Comparison of ENCODE assay signal across 29 cellular contexts in the genomic region with DNA sequence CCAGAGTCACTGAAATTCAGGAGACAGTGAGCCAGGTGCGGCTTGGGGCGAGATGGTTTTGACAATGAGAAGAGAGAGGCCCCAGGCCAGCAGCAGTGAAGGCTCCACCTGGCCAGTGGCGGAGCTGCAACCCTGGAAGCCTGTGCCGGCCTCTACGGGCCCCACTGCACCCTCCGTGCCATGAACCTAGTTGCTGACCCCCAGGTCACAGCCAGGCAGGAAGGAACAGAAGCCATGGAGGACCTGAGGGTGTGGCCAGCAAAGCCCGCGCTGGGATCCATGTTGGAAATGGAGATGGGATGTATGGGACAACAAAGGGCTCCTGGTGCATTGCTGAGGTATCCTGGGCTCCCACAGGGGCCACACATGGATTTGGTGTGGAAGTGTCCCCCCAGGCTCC.
"Had no signal": no experiment of that assay in that cellular context is flagged by ENCODE, and none has a peak within 500 bp of the region (broad histone marks: within the 10 kb centered on the region; RNA-seq: fewer than 3 reads in every experiment).

No MANE protein-coding gene starts in this region.

- H3K27ac ChIP-seq: KMS-11, PC-9, RWPE1 had no signal

- H3K27ac Mint-ChIP-seq: activated CD4-positive, alpha-beta T cell treated with anti-CD3 and anti-CD28 coated beads, Interleukin-2, amount 10 ng/mL, durations not matched to agents 24 days and 14 days; activated naive CD4-positive, alpha-beta T cell treated with anti-CD3 and anti-CD28 coated beads for 36 hours; activated naive CD8-positive, alpha-beta T cell treated with anti-CD3 and anti-CD28 coated beads, Interleukin-2, amount 50 U/mL, for 24 hours; activated T-helper 1 cell treated with anti-CD3 and anti-CD28 coated beads, Interleukin-12 subunit alpha, Interleukin-12 subunit beta, Interleukin-2, Interleukin-4 antibody, amounts not matched to agents 30 ng/mL and 10 ng/mL and 1 ng/mL, durations not matched to agents 14 hours and 24 hours and 36 hours; T-helper 1 cell treated with Interleukin-12 subunit alpha and Interleukin-12 subunit beta and Interleukin-4 antibody, amounts not matched to agents 30 μg/mL and 1 μg/mL, for 36 hours; T-helper 2 cell treated with Interferon-gamma antibody and Interleukin-4, amounts not matched to agents 5 μg/mL and 100 μg/mL, for 36 hours had no signal

- H3K27me3 Mint-ChIP-seq: activated CD4-positive, alpha-beta T cell treated with anti-CD3 and anti-CD28 coated beads, Interleukin-2, amount 10 ng/mL, durations not matched to agents 24 days and 14 days; activated naive CD8-positive, alpha-beta T cell treated with anti-CD3 and anti-CD28 coated beads, Interleukin-2, amount 50 U/mL, for 24 hours had no signal

- H3K4me3 ChIP-seq: PC-9 had no signal

- ATAC-seq: activated naive CD4-positive, alpha-beta T cell treated with anti-CD3 and anti-CD28 coated beads, Interleukin-2, amount 50 U/mL, for 72 hours; activated naive CD8-positive, alpha-beta T cell treated with anti-CD3 and anti-CD28 coated beads, Interleukin-2, amount 50 U/mL, for 24 hours; activated T-cell treated with anti-CD3 and anti-CD28 coated beads, Interleukin-2, amount 50 U/mL, for 4 hours; Right ventricle myocardium inferior had no signal

- H3K4me1 Mint-ChIP-seq: activated CD4-positive, alpha-beta T cell treated with anti-CD3 and anti-CD28 coated beads, Interleukin-2, amount 10 ng/mL, durations not matched to agents 24 days and 14 days; activated naive CD8-positive, alpha-beta T cell treated with anti-CD3 and anti-CD28 coated beads, Interleukin-2, amount 50 U/mL, for 24 hours had no signal

- H3K36me3 Mint-ChIP-seq: activated naive CD4-positive, alpha-beta T cell treated with anti-CD3 and anti-CD28 coated beads, Interleukin-2, amount 50 U/mL, for 72 hours; brain had no signal

- H3K9me3 Mint-ChIP-seq: activated CD4-positive, alpha-beta T cell treated with anti-CD3 and anti-CD28 coated beads, Interleukin-2, amount 10 ng/mL, durations not matched to agents 24 days and 14 days; activated naive CD4-positive, alpha-beta T cell treated with anti-CD3 and anti-CD28 coated beads for 36 hours; activated naive CD4-positive, alpha-beta T cell treated with anti-CD3 and anti-CD28 coated beads, Interleukin-2, amount 50 U/mL, for 72 hours; activated naive CD8-positive, alpha-beta T cell treated with anti-CD3 and anti-CD28 coated beads, Interleukin-2, amount 50 U/mL, for 24 hours; activated T-cell treated with anti-CD3 and anti-CD28 coated beads, Interleukin-2, amount 50 U/mL, for 4 hours; activated T-helper 1 cell treated with anti-CD3 and anti-CD28 coated beads, Interleukin-12 subunit alpha, Interleukin-12 subunit beta, Interleukin-2, Interleukin-4 antibody, amounts not matched to agents 30 ng/mL and 10 ng/mL and 1 ng/mL, durations not matched to agents 14 hours and 24 hours and 36 hours; brain; T-helper 1 cell treated with Interleukin-12 subunit alpha and Interleukin-12 subunit beta and Interleukin-4 antibody, amounts not matched to agents 30 μg/mL and 1 μg/mL, for 36 hours; T-helper 2 cell treated with Interferon-gamma antibody and Interleukin-4, amounts not matched to agents 5 μg/mL and 100 μg/mL, for 36 hours had no signal

- H3K4me3 Mint-ChIP-seq: activated CD4-positive, alpha-beta T cell treated with anti-CD3 and anti-CD28 coated beads, Interleukin-2, amount 10 ng/mL, durations not matched to agents 24 days and 14 days; activated naive CD4-positive, alpha-beta T cell treated with anti-CD3 and anti-CD28 coated beads for 36 hours; activated naive CD8-positive, alpha-beta T cell treated with anti-CD3 and anti-CD28 coated beads, Interleukin-2, amount 50 U/mL, for 24 hours; activated T-cell treated with anti-CD3 and anti-CD28 coated beads, Interleukin-2, amount 50 U/mL, for 4 hours; activated T-helper 1 cell treated with anti-CD3 and anti-CD28 coated beads, Interleukin-12 subunit alpha, Interleukin-12 subunit beta, Interleukin-2, Interleukin-4 antibody, amounts not matched to agents 30 ng/mL and 10 ng/mL and 1 ng/mL, durations not matched to agents 14 hours and 24 hours and 36 hours; brain; T-helper 1 cell treated with Interleukin-12 subunit alpha and Interleukin-12 subunit beta and Interleukin-4 antibody, amounts not matched to agents 30 μg/mL and 1 μg/mL, for 36 hours; T-helper 2 cell treated with Interferon-gamma antibody and Interleukin-4, amounts not matched to agents 5 μg/mL and 100 μg/mL, for 36 hours had no signal

- DNase-seq: activated CD4-positive, alpha-beta T cell treated with anti-CD3 and anti-CD28 coated beads, Interleukin-2, amount 50 U/mL, for 48 hours; activated CD8-positive, alpha-beta memory T cell treated with anti-CD3 and anti-CD28 coated beads, Interleukin-2, amount 50 U/mL, for 4 hours; activated gamma-delta T cell treated with Interleukin-2 at 50 U/mL for 16 hours; activated naive CD4-positive, alpha-beta T cell treated with anti-CD3 and anti-CD28 coated beads for 36 hours; activated naive CD8-positive, alpha-beta T cell treated with anti-CD3 and anti-CD28 coated beads, Interleukin-2, amount 50 U/mL, for 24 hours; activated T-cell treated with anti-CD3 and anti-CD28 coated beads for 4 hours; activated T-cell treated with anti-CD3 and anti-CD28 coated beads, Interleukin-2, amount 50 U/mL, for 4 hours; anterior cingulate cortex; NCI-H1092 treated with DMSO at 0.1 percent for 48 hours; NCI-H1417; NCI-H146; NCI-H187; NCI-H2029 treated with DMSO at 0.1 percent for 48 hours; NCI-H2107; NCI-H2171; NCI-H510A; NCI-H526; NCI-H748 treated with DMSO at 0.1 percent for 48 hours; NK-92 treated with Interleukin-12 subunit alpha and Interleukin-12 subunit beta, amount 100 ng/mL, for 24 hours; PC-9 had no signal
